Comparison of ENCODE assay signal across 19 cellular contexts in genomic region chr2:171972329-171972982, GRCh38.
"Had no signal": no experiment of that assay in that cellular context is flagged by ENCODE, and none has a peak within 500 bp of the region (broad histone marks: within the 10 kb centered on the region; RNA-seq: fewer than 3 reads in every experiment).

No MANE protein-coding gene starts in this region.

- DNase-seq: activated CD4-positive, alpha-beta memory T cell treated with anti-CD3 and anti-CD28 coated beads for 36 hours; activated CD4-positive, alpha-beta T cell treated with anti-CD3 and anti-CD28 coated beads for 48 hours; activated CD8-positive, alpha-beta memory T cell treated with anti-CD3 and anti-CD28 coated beads, Interleukin-2, amount 10 ng/mL, durations not matched to agents 7 days and 5 days; activated naive CD4-positive, alpha-beta T cell; anterior cingulate cortex; body of pancreas; effector CD8-positive, alpha-beta T cell; gastrocnemius medialis; hippocampal formation; right cardiac atrium; stimulated activated CD4-positive, alpha-beta T cell treated with anti-CD3 and anti-CD28 coated beads, Interleukin-12 subunit alpha, Interleukin-12 subunit beta, amount 100 ng/mL, for 4 hours; stimulated activated CD4-positive, alpha-beta T cell treated with anti-CD3 and anti-CD28 coated beads, Interleukin-4, amount 100 ng/mL, for 4 hours; stimulated activated naive CD8-positive, alpha-beta T cell treated with anti-CD3 and anti-CD28 coated beads, Interleukin-15, Interleukin-2, amounts not matched to agents 100 U/mL and 50 U/mL, for 24 hours; T1000; upper lobe of right lung had no signal

- H3K4me3 ChIP-seq: body of pancreas, gastrocnemius medialis, upper lobe of right lung had no signal

- H3K27me3 Mint-ChIP-seq: activated CD4-positive, alpha-beta memory T cell treated with anti-CD3 and anti-CD28 coated beads for 36 hours; activated CD8-positive, alpha-beta memory T cell treated with anti-CD3 and anti-CD28 coated beads, Interleukin-2, amount 10 ng/mL, durations not matched to agents 7 days and 5 days; dendritic cell treated with granulocyte-macrophage colony-stimulating factor and Interleukin-4, amounts not matched to agents 40 ng/mL and 50 ng/mL, for 4 days; natural killer cell treated with Interleukin-12 subunit alpha and Interleukin-12 subunit beta and Interleukin-15 and Interleukin-18, amount 100 ng/mL, for 72 hours had no signal

- H3K9me3 Mint-ChIP-seq: activated CD4-positive, alpha-beta memory T cell treated with anti-CD3 and anti-CD28 coated beads for 36 hours; dendritic cell treated with granulocyte-macrophage colony-stimulating factor and Interleukin-4, amounts not matched to agents 40 ng/mL and 50 ng/mL, for 4 days; natural killer cell treated with Interleukin-12 subunit alpha and Interleukin-12 subunit beta and Interleukin-15 and Interleukin-18, amount 100 ng/mL, for 72 hours; T-helper 1 cell treated with Interleukin-12 subunit alpha and Interleukin-12 subunit beta and Interleukin-4 antibody, amounts not matched to agents 30 μg/mL and 1 μg/mL, for 36 hours had no signal

- H3K4me1 ChIP-seq: body of pancreas, gastrocnemius medialis, parathyroid adenoma, upper lobe of right lung had no signal

- H2AFZ ChIP-seq: parathyroid adenoma had no signal

- H3K27ac ChIP-seq: body of pancreas, gastrocnemius medialis, parathyroid adenoma, upper lobe of right lung had no signal

- H3K27ac Mint-ChIP-seq: activated CD4-positive, alpha-beta memory T cell treated with anti-CD3 and anti-CD28 coated beads for 36 hours; activated CD8-positive, alpha-beta memory T cell treated with anti-CD3 and anti-CD28 coated beads, Interleukin-2, amount 10 ng/mL, durations not matched to agents 7 days and 5 days; dendritic cell treated with granulocyte-macrophage colony-stimulating factor and Interleukin-4, amounts not matched to agents 40 ng/mL and 50 ng/mL, for 4 days; natural killer cell treated with Interleukin-12 subunit alpha and Interleukin-12 subunit beta and Interleukin-15 and Interleukin-18, amount 100 ng/mL, for 72 hours; T-helper 1 cell treated with Interleukin-12 subunit alpha and Interleukin-12 subunit beta and Interleukin-4 antibody, amounts not matched to agents 30 μg/mL and 1 μg/mL, for 36 hours had no signal

- H3K27me3 ChIP-seq: body of pancreas, gastrocnemius medialis, upper lobe of right lung had no signal

- H3K9ac ChIP-seq: parathyroid adenoma had no signal

- ATAC-seq: activated CD8-positive, alpha-beta memory T cell treated with anti-CD3 and anti-CD28 coated beads, Interleukin-2, amount 10 ng/mL, durations not matched to agents 7 days and 5 days; body of pancreas; gastrocnemius medialis; natural killer cell treated with Interleukin-12 subunit alpha and Interleukin-12 subunit beta and Interleukin-15 and Interleukin-18, amount 100 ng/mL, for 72 hours; right cardiac atrium; upper lobe of right lung had no signal

- H3K9me3 ChIP-seq: body of pancreas, gastrocnemius medialis, upper lobe of right lung had no signal

- H3K79me2 ChIP-seq: parathyroid adenoma had no signal

- H3K4me3 Mint-ChIP-seq: activated CD4-positive, alpha-beta memory T cell treated with anti-CD3 and anti-CD28 coated beads for 36 hours; activated CD8-positive, alpha-beta memory T cell treated with anti-CD3 and anti-CD28 coated beads, Interleukin-2, amount 10 ng/mL, durations not matched to agents 7 days and 5 days; dendritic cell treated with granulocyte-macrophage colony-stimulating factor and Interleukin-4, amounts not matched to agents 40 ng/mL and 50 ng/mL, for 4 days; natural killer cell treated with Interleukin-12 subunit alpha and Interleukin-12 subunit beta and Interleukin-15 and Interleukin-18, amount 100 ng/mL, for 72 hours; T-helper 1 cell treated with Interleukin-12 subunit alpha and Interleukin-12 subunit beta and Interleukin-4 antibody, amounts not matched to agents 30 μg/mL and 1 μg/mL, for 36 hours had no signal
